Comparison of ENCODE assay signal across 34 cellular contexts in the genomic region with DNA sequence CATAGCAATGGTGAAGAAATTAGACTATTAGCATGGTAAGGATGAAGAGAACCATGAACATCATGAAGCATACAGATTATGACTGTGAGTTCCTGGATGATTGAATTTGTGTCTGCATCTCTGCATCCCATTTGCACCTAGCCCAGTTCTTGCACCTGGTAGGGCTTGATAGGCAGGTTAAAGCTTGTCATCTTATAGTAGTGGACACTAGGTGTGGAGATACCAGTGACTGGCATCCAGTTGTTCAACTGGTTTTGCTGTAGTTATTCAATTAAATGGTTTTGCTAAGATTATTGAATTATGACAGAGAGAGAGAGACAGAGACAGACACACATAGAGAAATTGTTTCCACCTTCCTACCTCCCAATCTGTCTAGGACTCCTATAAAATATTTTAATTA. TPM values are rescaled to one million over a fixed set of nuclear protein-coding genes. Genes with fewer than 3 reads are reported as not detected.
"Had no signal": no experiment of that assay in that cellular context is flagged by ENCODE, and none has a peak within 500 bp of the region (broad histone marks: within the 10 kb centered on the region; RNA-seq: fewer than 3 reads in every experiment).

No MANE protein-coding gene starts in this region.

- DNase-seq: activated B cell treated with CpG ODN at 0.5 μM for 24 hours; activated CD4-positive, alpha-beta T cell treated with anti-CD3 and anti-CD28 coated beads for 48 hours; activated CD4-positive, alpha-beta T cell treated with anti-CD3 and anti-CD28 coated beads, Interleukin-2, amount 50 U/mL, for 1 hour; activated CD4-positive, alpha-beta T cell treated with anti-CD3 and anti-CD28 coated beads, Interleukin-2, amount 50 U/mL, for 48 hours; activated CD8-positive, alpha-beta memory T cell treated with anti-CD3 and anti-CD28 coated beads for 24 hours; activated CD8-positive, alpha-beta T cell treated with anti-CD3 and anti-CD28 coated beads for 36 hours; activated effector memory CD4-positive, alpha-beta T cell treated with Interleukin-2 at 50 U/mL for 16 hours; activated gamma-delta T cell treated with Interleukin-2 at 50 U/mL for 16 hours; activated naive CD4-positive, alpha-beta T cell treated with anti-CD3 and anti-CD28 coated beads, Interleukin-2, amount 50 U/mL, for 16 hours; activated naive CD4-positive, alpha-beta T cell treated with Interleukin-2 at 50 U/mL for 16 hours; activated T-cell treated with anti-CD3 and anti-CD28 coated beads, Interleukin-2, amount 50 U/mL, for 4 hours; amniotic stem cell; anterior cingulate cortex; brain microvascular endothelial cell; caudate nucleus; cortex of kidney; dermis blood vessel endothelial cell; effector CD4-positive, alpha-beta T cell; effector memory CD8-positive, alpha-beta T cell; gastrocnemius medialis; glutamatergic neuron; heart left ventricle; T1000; WERI-Rb-1 had no signal

- H3K27ac ChIP-seq: brain microvascular endothelial cell, epithelial cell of prostate, foreskin keratinocyte, gastrocnemius medialis, heart left ventricle, hepatocyte, WERI-Rb-1 had no signal

- H3K4me1 ChIP-seq: foreskin keratinocyte, gastrocnemius medialis, heart left ventricle had no signal

- H3K4me1 Mint-ChIP-seq: activated B cell treated with CpG ODN at 0.5 μM for 24 hours; activated T-helper 17 cell treated with anti-CD3 and anti-CD28 coated beads, Interleukin-2, amount 50 U/mL, for 72 hours had no signal

- H3K27me3 Mint-ChIP-seq: activated naive CD8-positive, alpha-beta T cell had no signal

- ATAC-seq: activated CD4-positive, CD25-positive, alpha-beta regulatory T cell treated with anti-CD3 and anti-CD28 coated beads, Interleukin-2, amount 50 U/mL, for 24 hours; activated CD8-positive, alpha-beta T cell treated with anti-CD3 and anti-CD28 coated beads for 36 hours; activated T-cell treated with anti-CD3 and anti-CD28 coated beads, Interleukin-2, amount 50 U/mL, for 4 hours; activated T-helper 17 cell treated with anti-CD3 and anti-CD28 coated beads, Interleukin-2, amount 50 U/mL, for 72 hours; effector memory CD8-positive, alpha-beta T cell; foreskin keratinocyte; gastrocnemius medialis; heart left ventricle had no signal

- H3K9me3 ChIP-seq: gastrocnemius medialis, heart left ventricle had no signal

- H3K36me3 ChIP-seq: brain microvascular endothelial cell, gastrocnemius medialis, heart left ventricle, WERI-Rb-1 had no signal

- H3K4me3 Mint-ChIP-seq: activated B cell treated with CpG ODN at 0.5 μM for 24 hours; activated CD8-positive, alpha-beta T cell treated with anti-CD3 and anti-CD28 coated beads for 36 hours; activated naive CD8-positive, alpha-beta T cell; activated T-cell treated with anti-CD3 and anti-CD28 coated beads, Interleukin-2, amount 50 U/mL, for 4 hours; activated T-helper 17 cell treated with anti-CD3 and anti-CD28 coated beads, Interleukin-2, amount 50 U/mL, for 72 hours; effector memory CD8-positive, alpha-beta T cell; T-helper 2 cell treated with Interferon-gamma antibody and Interleukin-4, amounts not matched to agents 5 μg/mL and 100 μg/mL, for 36 hours had no signal

- H3K27me3 ChIP-seq: brain microvascular endothelial cell, foreskin keratinocyte, gastrocnemius medialis, heart left ventricle, hepatocyte had no signal

- H3K36me3 Mint-ChIP-seq: activated naive CD8-positive, alpha-beta T cell had no signal

- H3K9me3 Mint-ChIP-seq: activated B cell treated with CpG ODN at 0.5 μM for 24 hours; activated CD8-positive, alpha-beta T cell treated with anti-CD3 and anti-CD28 coated beads for 36 hours; activated T-cell treated with anti-CD3 and anti-CD28 coated beads, Interleukin-2, amount 50 U/mL, for 4 hours; activated T-helper 17 cell treated with anti-CD3 and anti-CD28 coated beads, Interleukin-2, amount 50 U/mL, for 72 hours; effector memory CD8-positive, alpha-beta T cell; T-helper 2 cell treated with Interferon-gamma antibody and Interleukin-4, amounts not matched to agents 5 μg/mL and 100 μg/mL, for 36 hours had no signal

- H3K27ac Mint-ChIP-seq: activated B cell treated with CpG ODN at 0.5 μM for 24 hours; activated CD8-positive, alpha-beta T cell treated with anti-CD3 and anti-CD28 coated beads for 36 hours; activated naive CD8-positive, alpha-beta T cell; activated T-helper 17 cell treated with anti-CD3 and anti-CD28 coated beads, Interleukin-2, amount 50 U/mL, for 72 hours; effector memory CD8-positive, alpha-beta T cell; T-helper 2 cell treated with Interferon-gamma antibody and Interleukin-4, amounts not matched to agents 5 μg/mL and 100 μg/mL, for 36 hours had no signal

- H3K4me3 ChIP-seq: gastrocnemius medialis, heart left ventricle, hepatocyte had no signal

- FAIRE-seq: astrocyte, colon had no signal

RNA-seq across cellular contexts. Expression of a gene that starts 5.0 kb away (rescaled TPM):
- total RNA-seq: activated B cell treated with CpG ODN at 0.5 μM for 24 hours; activated CD8-positive, alpha-beta T cell treated with anti-CD3 and anti-CD28 coated beads for 36 hours; activated T-cell treated with anti-CD3 and anti-CD28 coated beads, Interleukin-2, amount 50 U/mL, for 4 hours; activated T-helper 17 cell treated with anti-CD3 and anti-CD28 coated beads, Interleukin-2, amount 50 U/mL, for 72 hours; astrocyte; chondrocyte; dermis blood vessel endothelial cell; foreskin keratinocyte; gastrocnemius medialis; heart left ventricle; hepatocyte had no signal
- polyA plus RNA-seq: foreskin keratinocyte, heart left ventricle, hepatocyte had no signal
